Comparison of ENCODE assay signal across 17 cellular contexts in the genomic region with DNA sequence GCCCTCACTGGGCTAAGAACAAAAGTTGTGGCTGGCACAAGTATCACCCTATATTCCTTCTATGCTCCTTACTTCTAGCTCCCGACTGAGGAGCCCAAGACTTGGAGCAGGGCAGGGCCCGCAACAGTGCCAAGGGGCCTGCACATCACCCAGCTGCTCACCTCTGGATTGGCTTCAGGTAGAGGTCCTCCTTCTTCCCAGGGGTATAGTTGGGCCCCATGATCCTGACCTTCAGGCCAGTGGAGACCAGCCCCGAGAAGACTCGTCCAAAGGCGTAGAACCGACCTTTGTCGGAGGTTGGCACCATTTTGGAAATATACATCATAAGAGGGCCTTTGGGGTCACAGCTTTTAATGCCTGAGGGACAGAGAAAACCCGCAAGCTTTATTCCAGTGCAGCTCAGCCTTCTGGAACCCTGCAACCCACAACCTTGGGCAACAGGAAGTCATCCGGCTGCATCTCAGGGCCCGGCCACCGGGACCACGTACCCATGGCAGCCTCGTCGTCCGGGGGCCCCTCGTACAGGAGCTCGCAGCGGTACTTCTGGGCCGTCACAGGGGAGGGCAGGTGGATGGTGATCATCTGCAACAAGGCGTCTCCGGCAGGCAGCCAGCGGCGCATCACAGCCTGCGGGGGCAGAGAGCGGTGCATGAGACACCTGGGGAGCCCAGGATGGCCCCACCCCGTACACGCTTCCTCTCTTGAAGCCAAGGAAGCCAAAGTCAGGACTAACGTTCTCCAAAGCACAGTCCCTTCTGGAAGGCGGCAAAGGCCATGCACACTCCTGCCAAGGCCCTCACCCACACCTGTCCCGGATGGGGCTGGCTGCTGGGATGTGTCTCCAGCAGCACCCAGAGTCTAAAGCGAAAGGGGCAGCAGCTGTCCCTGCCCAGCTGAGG. TPM values are rescaled to one million over a fixed set of nuclear protein-coding genes. Genes with fewer than 3 reads are reported as not detected.
DNase-seq lines count a peak whose midpoint lies in the region; ATAC-seq, FAIRE-seq and TF ChIP-seq lines count a peak whose summit lies in the region.
"Had no signal": no experiment of that assay in that cellular context is flagged by ENCODE, and none has a peak within 500 bp of the region (broad histone marks: within the 10 kb centered on the region; RNA-seq: fewer than 3 reads in every experiment).

No MANE protein-coding gene starts in this region.

- H3K4me1 ChIP-seq in A673 (ENCODE audit: insufficient read depth, low read length, poor library complexity, severe bottlenecking) (peaks cover 26% of the 10 kb centered on the region), keratinocyte (ENCODE audit: control insufficient read depth, extremely low read depth, insufficient read depth, low read length) (peaks cover 20% of the 10 kb centered on the region)

- POLR2A ChIA-PET in A673 (lab: Charles Lee; ENCODE audit: low non-redundant PET): no interaction called here

- intact Hi-C loops in A673 (cut with micrococcal nuclease; ENCODE audit: unreplicated experiment): no loop called here

- H3K9me1 ChIP-seq in keratinocyte (ENCODE audit: control insufficient read depth, extremely low read depth, insufficient read depth, low read length): peaks cover 11% of the 10 kb centered on the region

- no peaks in the 10 kb centered on the region for H3K27me3 ChIP-seq in A673 (replicated peaks; ENCODE audit: insufficient read depth, low read depth, low read length, poor library complexity)
- no peaks in the 10 kb centered on the region for H3K27me3 ChIP-seq in keratinocyte (ENCODE audit: control insufficient read depth, extremely low read depth, insufficient read depth, low read length)
- H3K27me3 ChIP-seq in brain microvascular endothelial cell (replicated peaks): no peaks in the 10 kb centered on the region

- H3K4me3 ChIP-seq in A673 (ENCODE audit: low read depth, low read length, poor library complexity, severe bottlenecking): no peak overlapping the region
- no peak overlapping the region for H3K4me3 ChIP-seq in keratinocyte (ENCODE audit: control insufficient read depth in 2 of 3, extremely low read depth in 1 of 3, insufficient read depth in 2 of 3, low read depth in 1 of 3, low read length in 3 of 3)
- no peak overlapping the region for H3K4me3 ChIP-seq in brain microvascular endothelial cell (ENCODE audit: low read depth, low read length)

- dilution Hi-C loops in keratinocyte (cut with MboI; ENCODE audit: extremely low pct_ligation_motif_present, low sequenced_read_pairs): no loop called here

- FAIRE-seq in keratinocyte (lab: Jason Lieb, UNC): no peak
- FAIRE-seq: RCC 7860 had no signal

- H3K27ac ChIP-seq in A673 (ENCODE audit: low read depth, low read length, poor library complexity, severe bottlenecking) (peak overlapping the region; percentile 7), VCaP (peak overlapping the region; percentile 8; the same call in 1 of the 2 replicates), keratinocyte (ENCODE audit: control insufficient read depth, insufficient read depth, low read length) (no peak overlapping the region), brain microvascular endothelial cell (no peak overlapping the region)

- peak overlapping the region; percentile 10 for H3K9ac ChIP-seq in keratinocyte (ENCODE audit: control insufficient read depth, extremely low read depth, insufficient read depth, low read length)

- CTCF ChIA-PET in A673 (lab: Charles Lee): no interaction called here

- BruUV-seq in A673 (replicated peaks; lab: Mats Ljungman, UMichigan): TSS peak; percentile 0

- in situ Hi-C loops in brain microvascular endothelial cell (cut with HindIII; ENCODE audit: low pct_ligation_motif_present, low sequenced_read_pairs): no loop called here

- ATAC-seq in HG02885 (IDR thresholded peaks at IDR 0.05; ENCODE audit: poor library complexity, unreplicated experiment) (no peak), GM19467 (IDR thresholded peaks at IDR 0.05; ENCODE audit: unreplicated experiment) (no peak)
- ATAC-seq: left lobe of liver had no signal

- H2AFZ ChIP-seq in keratinocyte (ENCODE audit: control insufficient read depth, low read length): no peak overlapping the region

- DNase-seq in A673 (ENCODE audit: low spot score): no peak
- DNase-seq in ELF-1 (ENCODE audit: low read depth, low spot score): peak; percentile 19
- DNase-seq in keratinocyte (ENCODE audit: low read depth, low spot score): peak; percentile 66
- no peak for DNase-seq in brain microvascular endothelial cell
- no peak for DNase-seq in SKM-1 (lab: John Stamatoyannopoulos, UW; ENCODE audit: unreplicated experiment)
- DNase-seq: activated CD4-positive, alpha-beta T cell treated with anti-CD3 and anti-CD28 coated beads, Interleukin-2, amount 50 U/mL, for 1 hour; activated naive CD4-positive, alpha-beta T cell; NCI-H1436 treated with DMSO at 0.1 percent for 48 hours; retina had no signal

- H4K20me1 ChIP-seq in keratinocyte (ENCODE audit: control insufficient read depth, extremely low read depth, insufficient read depth, low read length): peaks cover 91% of the 10 kb centered on the region

- H3K9me3 ChIP-seq in A673 (ENCODE audit: low read depth, low read length, poor library complexity, severe bottlenecking) (no peaks in the 10 kb centered on the region), keratinocyte (ENCODE audit: control insufficient read depth, low read depth, low read length) (no peaks in the 10 kb centered on the region)

- TF ChIP-seq CTCF in A673 (conservative IDR thresholded peaks at IDR 0.05; ENCODE audit: low read depth, low read length) (no peak), VCaP (conservative IDR thresholded peaks at IDR 0.05) (no peak), keratinocyte (optimal IDR thresholded peaks at IDR 0.05 in 1 of 3, IDR thresholded peaks at IDR 0.05 in 1 of 3, conservative IDR thresholded peaks at IDR 0.05 in 1 of 3; ENCODE audit: extremely low read depth in 1 of 3, insufficient read depth in 2 of 3, low read length in 3 of 3) (no peak), brain microvascular endothelial cell (IDR thresholded peaks at IDR 0.05; ENCODE audit: low read depth, low read length, missing control alignments) (no peak)

- H3K36me3 ChIP-seq in A673 (ENCODE audit: insufficient read depth, low read length, poor library complexity, severe bottlenecking): peaks cover 92% of the 10 kb centered on the region
- H3K36me3 ChIP-seq in keratinocyte (ENCODE audit: control insufficient read depth in 2 of 2, extremely low read depth in 1 of 2, insufficient read depth in 2 of 2, low read length in 2 of 2): peaks cover 75 to 87% of the 10 kb centered on the region in 2 experiments
- peaks cover 90% of the 10 kb centered on the region for H3K36me3 ChIP-seq in brain microvascular endothelial cell (replicated peaks)

- H3K79me2 ChIP-seq in keratinocyte (ENCODE audit: control insufficient read depth, insufficient read depth, low read length): peaks cover 92% of the 10 kb centered on the region

- no peak overlapping the region for H3K4me2 ChIP-seq in keratinocyte (ENCODE audit: control insufficient read depth, extremely low read depth, insufficient read depth, low read depth, low read length)

RNA-seq across cellular contexts. Expression of gene EEF2, which starts 4.7 kb away (rescaled TPM):
- 2,701 and 2,706 TPM in 2 replicates for total RNA-seq in A673 (2021)
- 884 to 1,193 TPM (median 1,022 TPM) in 3 replicates for polyA plus RNA-seq in keratinocyte
- polyA plus RNA-seq in keratinocyte (2011; ENCODE audit: low read depth): 6,584 TPM
- polyA plus RNA-seq in keratinocyte (2011; cell fraction: cytosol; rRNA removed): 621 and 1,440 TPM in 2 replicates
- 422 and 581 TPM in 2 replicates for polyA plus RNA-seq in keratinocyte (2011; cell fraction: nucleus; rRNA removed)
- 2,384 and 2,702 TPM in 2 replicates for polyA plus RNA-seq in keratinocyte (2012; ENCODE audit: low replicate concordance)
- 880 to 1,449 TPM (median 1,221 TPM) in 3 replicates for polyA minus RNA-seq in keratinocyte
- 2,791 TPM for polyA minus RNA-seq in keratinocyte (2011; cell fraction: cytosol; rRNA and poly(A)+ RNA removed)
- 560 and 618 TPM in 2 replicates for polyA minus RNA-seq in keratinocyte (2011; cell fraction: nucleus; rRNA and poly(A)+ RNA removed)

RNA-seq across cellular contexts. Expression of gene DAPK3, which starts 9.7 kb away (rescaled TPM):
- total RNA-seq in A673 (2021): 58.3 and 65.9 TPM in 2 replicates
- 57.3 to 94.7 TPM (median 60.8 TPM) in 3 replicates for polyA plus RNA-seq in keratinocyte
- polyA plus RNA-seq in keratinocyte (2011; ENCODE audit: low read depth): 89.3 TPM
- polyA plus RNA-seq in keratinocyte (2011; cell fraction: cytosol; rRNA removed): 60.2 and 106 TPM in 2 replicates
- polyA plus RNA-seq in keratinocyte (2011; cell fraction: nucleus; rRNA removed): 129 and 173 TPM in 2 replicates
- 70.8 and 89.7 TPM in 2 replicates for polyA plus RNA-seq in keratinocyte (2012; ENCODE audit: low replicate concordance)
- polyA minus RNA-seq in keratinocyte: 48.0 to 162 TPM (median 77.5 TPM) in 3 replicates
- 104 TPM for polyA minus RNA-seq in keratinocyte (2011; cell fraction: cytosol; rRNA and poly(A)+ RNA removed)
- polyA minus RNA-seq in keratinocyte (2011; cell fraction: nucleus; rRNA and poly(A)+ RNA removed): 78.9 and 95.9 TPM in 2 replicates

RNA-seq across cellular contexts. Expression of gene PIAS4, which starts 26.9 kb away (rescaled TPM):
- total RNA-seq in A673 (2021): 48.1 and 59.1 TPM in 2 replicates
- polyA plus RNA-seq in keratinocyte: 6.1 to 11.4 TPM (median 7.5 TPM) in 3 replicates
- 18.7 TPM for polyA plus RNA-seq in keratinocyte (2011; ENCODE audit: low read depth)
- polyA plus RNA-seq in keratinocyte (2011; cell fraction: cytosol; rRNA removed): 6.4 and 13.1 TPM in 2 replicates
- polyA plus RNA-seq in keratinocyte (2011; cell fraction: nucleus; rRNA removed): 12.7 and 17.1 TPM in 2 replicates
- polyA plus RNA-seq in keratinocyte (2012; ENCODE audit: low replicate concordance): 20.0 and 20.7 TPM in 2 replicates
- 7.4 to 42.2 TPM (median 7.6 TPM) in 3 replicates for polyA minus RNA-seq in keratinocyte
- 7.7 TPM for polyA minus RNA-seq in keratinocyte (2011; cell fraction: cytosol; rRNA and poly(A)+ RNA removed)
- 8.4 and 9.0 TPM in 2 replicates for polyA minus RNA-seq in keratinocyte (2011; cell fraction: nucleus; rRNA and poly(A)+ RNA removed)

RNA-seq across cellular contexts. Expression of gene NMRK2, which starts 47.7 kb away (rescaled TPM):
- total RNA-seq in A673 (2021): not detected in 2 replicates
- not detected in 3 replicates for polyA plus RNA-seq in keratinocyte
- not detected for polyA plus RNA-seq in keratinocyte (2011; ENCODE audit: low read depth)
- polyA plus RNA-seq in keratinocyte (2011; cell fraction: cytosol; rRNA removed): not detected in 2 replicates
- polyA plus RNA-seq in keratinocyte (2011; cell fraction: nucleus; rRNA removed): not detected in 2 replicates
- polyA plus RNA-seq in keratinocyte (2012; ENCODE audit: low replicate concordance): 0.38 TPM in 1 of 2 replicates, not detected in the other
- not detected in 3 replicates for polyA minus RNA-seq in keratinocyte
- not detected for polyA minus RNA-seq in keratinocyte (2011; cell fraction: cytosol; rRNA and poly(A)+ RNA removed)
- not detected in 2 replicates for polyA minus RNA-seq in keratinocyte (2011; cell fraction: nucleus; rRNA and poly(A)+ RNA removed)
- total RNA-seq: left lobe of liver; NCI-H460; T-helper 2 cell treated with Interferon-gamma antibody and Interleukin-4, amounts not matched to agents 100 ng/mL and 5 ng/mL, for 36 hours had no signal
- polyA plus RNA-seq: CD14-positive monocyte had no signal

Comparison
In these comparisons a context has a peak if more than half of its experiments do, and no peak if none do; other contexts are left out.
1. DNase-seq: peak in ELF-1 (single experiment) and keratinocyte (single experiment); none in A673 (single experiment), brain microvascular endothelial cell (single experiment) and SKM-1 (single experiment).
2. H3K27ac ChIP-seq: peak in A673 (single experiment) and VCaP (single experiment); none in keratinocyte (single experiment) and brain microvascular endothelial cell (single experiment).